8 cellular contexts compared by ENCODE assay signal in genomic region chr19:56748443-56748842, GRCh38.
A peak's percentile ranks its signal among the peaks of the same experiment; 100 is the strongest.
DNase-seq lines count a peak whose midpoint lies in the region; ATAC-seq and TF ChIP-seq lines count a peak whose summit lies in the region.

No MANE protein-coding gene starts in this region.

- H3K56ac ChIP-seq in mesendoderm (ENCODE audit: low read length) = no peak overlapping the region

- H3K9me3 Mint-ChIP-seq in activated CD4-positive, alpha-beta memory T cell treated with anti-CD3 and anti-CD28 coated beads for 36 hours = peaks cover 44% of the 10 kb centered on the region

- H3K27me3 Mint-ChIP-seq in activated CD4-positive, alpha-beta memory T cell treated with anti-CD3 and anti-CD28 coated beads for 36 hours = no peaks in the 10 kb centered on the region

- CTCF ChIA-PET in activated CD4-positive, alpha-beta memory T cell treated with anti-CD3 and anti-CD28 coated beads for 36 hours (lab: Charles Lee) = no interaction called here

- TF ChIP-seq CTCF in Loucy (conservative IDR thresholded peaks at IDR 0.05; ENCODE audit: low read length) = peak; percentile 61

- H3K4me3 ChIP-seq in Loucy (ENCODE audit: low read length, poor library complexity, severe bottlenecking) = no peak overlapping the region
- no peak overlapping the region for H3K4me3 ChIP-seq in mesendoderm (ENCODE audit: low read length)

- no peak overlapping the region for H2AK5ac ChIP-seq in mesendoderm (ENCODE audit: low read length)

- H3K27me3 ChIP-seq in Loucy (ENCODE audit: insufficient read depth, low read length, poor library complexity, severe bottlenecking) (no peaks in the 10 kb centered on the region), mesendoderm (ENCODE audit: insufficient read depth, low read length, poor library complexity) (no peaks in the 10 kb centered on the region)

- no peaks in the 10 kb centered on the region for H3K36me3 ChIP-seq in Loucy (ENCODE audit: insufficient read depth, low read length)
- no peaks in the 10 kb centered on the region for H3K36me3 ChIP-seq in mesendoderm (ENCODE audit: control insufficient read depth, insufficient read depth, low read length)

- H3K4me2 ChIP-seq in Loucy (ENCODE audit: low read depth, low read length, poor library complexity, severe bottlenecking) (no peak overlapping the region), mesendoderm (ENCODE audit: low read length) (no peak overlapping the region)

- no peak overlapping the region for H4K8ac ChIP-seq in mesendoderm (ENCODE audit: low read depth, low read length)

- no peak overlapping the region for H3K4ac ChIP-seq in mesendoderm (ENCODE audit: low read depth, low read length)

- no CpG with 5 or more reads among the region's 5 CpGs for WGBS in mesendoderm (ENCODE audit: extremely low coverage, insufficient coverage, low lambda C conversion rate)

- H3K9ac ChIP-seq in Loucy (ENCODE audit: low read depth, low read length, poor library complexity, severe bottlenecking) (no peak overlapping the region), mesendoderm (ENCODE audit: low read length) (no peak overlapping the region)

- no peaks in the 10 kb centered on the region for H3F3A ChIP-seq in Loucy (ENCODE audit: low read depth)

- no peak overlapping the region for H4K5ac ChIP-seq in mesendoderm (ENCODE audit: low read length)

- H3K4me3 Mint-ChIP-seq in activated CD4-positive, alpha-beta memory T cell treated with anti-CD3 and anti-CD28 coated beads for 36 hours = no peak overlapping the region

- no peak overlapping the region for H2BK120ac ChIP-seq in mesendoderm (ENCODE audit: low read depth, low read length)

- H3K4me1 Mint-ChIP-seq in activated CD4-positive, alpha-beta memory T cell treated with anti-CD3 and anti-CD28 coated beads for 36 hours (ENCODE audit: low read depth) = no peaks in the 10 kb centered on the region

- H3K18ac ChIP-seq in mesendoderm (ENCODE audit: low read length) = no peak overlapping the region

- intact Hi-C loops in activated CD4-positive, alpha-beta memory T cell treated with anti-CD3 and anti-CD28 coated beads for 36 hours (cut with micrococcal nuclease) = no loop called here

- H3K27ac Mint-ChIP-seq in activated CD4-positive, alpha-beta memory T cell treated with anti-CD3 and anti-CD28 coated beads for 36 hours = no peak overlapping the region

- H3K9me2 ChIP-seq in Loucy (replicated peaks; ENCODE audit: low read depth, low read length) = no peaks in the 10 kb centered on the region

- H2AFZ ChIP-seq in Loucy (ENCODE audit: low read length) = no peak overlapping the region

- H3K36me3 Mint-ChIP-seq in activated CD4-positive, alpha-beta memory T cell treated with anti-CD3 and anti-CD28 coated beads for 36 hours = peaks cover 9% of the 10 kb centered on the region

- H2BK5ac ChIP-seq in mesendoderm (ENCODE audit: low read length) = no peak overlapping the region

- no peaks in the 10 kb centered on the region for H3K9me3 ChIP-seq in Loucy (ENCODE audit: insufficient read depth, low read depth, low read length)

- DNase-seq in Caki2 (ENCODE audit: low read depth) = peak; percentile 14
- DNase-seq in cerebellum (ENCODE audit: low spot score) = peak; percentile 52
- peak; percentile 31 for DNase-seq in mesendoderm
- no peak for DNase-seq in activated CD4-positive, alpha-beta memory T cell treated with anti-CD3 and anti-CD28 coated beads for 36 hours
- no peak for DNase-seq in germinal center (ENCODE audit: low spot score)
- no peak for DNase-seq in KG1 (lab: John Stamatoyannopoulos, UW)

- POLR2A ChIA-PET in activated CD4-positive, alpha-beta memory T cell treated with anti-CD3 and anti-CD28 coated beads for 36 hours (lab: Charles Lee) = no interaction called here

- H2BK15ac ChIP-seq in mesendoderm (replicated peaks; ENCODE audit: low read depth) = no peak overlapping the region

- no peak for ATAC-seq in activated CD4-positive, CD25-positive, alpha-beta regulatory T cell treated with anti-CD3 and anti-CD28 coated beads, Interleukin-2, amount 50 U/mL, for 24 hours

- no peak overlapping the region for H3K23ac ChIP-seq in mesendoderm (ENCODE audit: low read length)

- no peaks in the 10 kb centered on the region for H4K20me1 ChIP-seq in Loucy (ENCODE audit: insufficient read depth, low read length, poor library complexity, severe bottlenecking)

- in situ Hi-C loops in Caki2 (cut with HindIII; ENCODE audit: low pct_unique_long_range_greater_than_20kb, low sequenced_read_pairs) = no loop called here

- H3K79me1 ChIP-seq in mesendoderm (ENCODE audit: low read length) = no peaks in the 10 kb centered on the region

- H3K4me1 ChIP-seq in Loucy (ENCODE audit: insufficient read depth, low read length, poor library complexity, severe bottlenecking) = no peaks in the 10 kb centered on the region
- H3K4me1 ChIP-seq in mesendoderm (ENCODE audit: control insufficient read depth, low read depth, low read length) = no peaks in the 10 kb centered on the region

- H3K27ac ChIP-seq in mesendoderm (ENCODE audit: low read depth, low read length) = no peak overlapping the region

- H3K79me2 ChIP-seq in Loucy (ENCODE audit: insufficient read depth, low read length) (no peaks in the 10 kb centered on the region), mesendoderm (ENCODE audit: control insufficient read depth, insufficient read depth, low read length) (no peaks in the 10 kb centered on the region)

Comparison
In these comparisons a context has a peak if more than half of its experiments do, and no peak if none do; other contexts are left out.
1. DNase-seq: peak in Caki2 (single experiment), cerebellum (single experiment) and mesendoderm (single experiment); none in activated CD4-positive, alpha-beta memory T cell treated with anti-CD3 and anti-CD28 coated beads for 36 hours (single experiment), germinal center (single experiment) and KG1 (single experiment).